ENCODE assay signal across 12 cellular contexts in the genomic region with DNA sequence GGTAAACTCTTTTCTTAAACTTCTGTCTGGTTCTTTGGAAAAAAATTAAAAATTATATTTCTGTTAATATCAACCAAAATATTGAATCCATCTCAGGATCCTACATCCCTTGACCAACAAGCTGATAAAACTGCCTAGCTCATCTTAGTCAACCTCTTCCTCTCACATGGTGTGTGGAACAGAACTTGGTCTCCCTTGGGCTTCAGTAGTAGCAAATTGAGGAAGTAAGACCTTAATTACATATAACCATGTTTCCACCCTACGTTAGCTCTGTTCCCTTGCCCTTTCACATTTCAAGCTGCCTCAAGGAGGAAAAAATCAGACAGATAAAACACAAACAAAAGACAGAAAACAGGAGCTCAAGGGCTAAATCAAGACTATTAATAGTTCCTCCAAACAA.
DNase-seq lines count a peak whose midpoint lies in the region; ATAC-seq and TF ChIP-seq lines count a peak whose summit lies in the region.
"Had no signal": no experiment of that assay in that cellular context is flagged by ENCODE, and none has a peak within 500 bp of the region (broad histone marks: within the 10 kb centered on the region; RNA-seq: fewer than 3 reads in every experiment).

No MANE protein-coding gene starts in this region.

- ATAC-seq in GM18868 (IDR thresholded peaks at IDR 0.05; ENCODE audit: unreplicated experiment) (peak; percentile 94), HG02588 (IDR thresholded peaks at IDR 0.05; ENCODE audit: unreplicated experiment) (peak; percentile 95), memory B cell (ENCODE audit: low read depth) (peak; percentile 100)

- TF ChIP-seq CTCF in HL-60 (IDR thresholded peaks at IDR 0.05; ENCODE audit: insufficient read depth, low read length): no peak

- H3K36me3 Mint-ChIP-seq in memory B cell: no peaks in the 10 kb centered on the region
- H3K36me3 Mint-ChIP-seq in CD4-positive, alpha-beta memory T cell: no peaks in the 10 kb centered on the region

- POLR2A ChIA-PET in CD4-positive, alpha-beta memory T cell (lab: Charles Lee; ENCODE audit: partially characterized antibody): no interaction called here

- H3K36me3 ChIP-seq in CD4-positive, alpha-beta memory T cell (ENCODE audit: insufficient read depth, low read length): no peaks in the 10 kb centered on the region

- no peak overlapping the region for H3K4me3 Mint-ChIP-seq in memory B cell
- H3K4me3 Mint-ChIP-seq in CD4-positive, alpha-beta memory T cell: no peak overlapping the region
- H3K4me3 Mint-ChIP-seq: T-helper 1 cell treated with Interleukin-12 subunit alpha and Interleukin-12 subunit beta and Interleukin-4 antibody, amounts not matched to agents 30 μg/mL and 1 μg/mL, for 36 hours had no signal

- no peak overlapping the region for H3K4me3 ChIP-seq in HL-60 (replicated peaks; ENCODE audit: insufficient read depth, low read length)
- H3K4me3 ChIP-seq in CD4-positive, alpha-beta memory T cell (ENCODE audit: low read length in 2 of 2): no peak overlapping the region

- peak; percentile 1 to 19 for DNase-seq in HL-60 (ENCODE audit: low read depth in 1 of 2, low spot score in 1 of 2)
- peak in 1 of 2 donors; percentile 28 for DNase-seq in memory B cell (ENCODE audit: low spot score in 2 of 2)
- no peak for DNase-seq in COR-L47 (lab: John Stamatoyannopoulos, UW)
- no peak for DNase-seq in T-helper 1 cell
- no peak for DNase-seq in SHP77 treated with DMSO at 0.1 percent for 48 hours (lab: John Stamatoyannopoulos, UW)
- no peak for DNase-seq in CD4-positive, alpha-beta memory T cell
- DNase-seq: dermis blood vessel endothelial cell, DND-41, NCI-H187 had no signal

- H3K27ac Mint-ChIP-seq in memory B cell: no peak overlapping the region
- no peak overlapping the region for H3K27ac Mint-ChIP-seq in CD4-positive, alpha-beta memory T cell
- H3K27ac Mint-ChIP-seq: T-helper 1 cell treated with Interleukin-12 subunit alpha and Interleukin-12 subunit beta and Interleukin-4 antibody, amounts not matched to agents 30 μg/mL and 1 μg/mL, for 36 hours had no signal

- H3K4me1 Mint-ChIP-seq in memory B cell: peaks cover 10% of the 10 kb centered on the region
- H3K4me1 Mint-ChIP-seq in CD4-positive, alpha-beta memory T cell: peaks cover 0 to 7% (median 0%) of the 10 kb centered on the region in 4 donors

- intact Hi-C loops in CD4-positive, alpha-beta memory T cell (cut with micrococcal nuclease): no loop called here

- peaks cover 4% of the 10 kb centered on the region for H3K27me3 ChIP-seq in HL-60 (ENCODE audit: insufficient read depth, poor library complexity, severe bottlenecking)
- H3K27me3 ChIP-seq in CD4-positive, alpha-beta memory T cell (ENCODE audit: insufficient read depth, low read length): no peaks in the 10 kb centered on the region

- no peak overlapping the region for H3K27ac ChIP-seq in HL-60 (replicated peaks)
- no peak overlapping the region for H3K27ac ChIP-seq in CD4-positive, alpha-beta memory T cell (ENCODE audit: low read depth, low read length)

- H3K4me1 ChIP-seq in CD4-positive, alpha-beta memory T cell (ENCODE audit: insufficient read depth, low read length): no peaks in the 10 kb centered on the region

- H3K9me3 ChIP-seq in CD4-positive, alpha-beta memory T cell (ENCODE audit: control insufficient read depth in 1 of 2, low read length in 2 of 2): peaks cover 0 to 3% of the 10 kb centered on the region in 2 donors

- H3K27me3 Mint-ChIP-seq in memory B cell: peaks cover 10% of the 10 kb centered on the region
- peaks cover 6 to 7% of the 10 kb centered on the region in 2 donors for H3K27me3 Mint-ChIP-seq in CD4-positive, alpha-beta memory T cell

- no peaks in the 10 kb centered on the region for H3K9me3 Mint-ChIP-seq in memory B cell
- H3K9me3 Mint-ChIP-seq in CD4-positive, alpha-beta memory T cell: no peaks in the 10 kb centered on the region
- H3K9me3 Mint-ChIP-seq: T-helper 1 cell treated with Interleukin-12 subunit alpha and Interleukin-12 subunit beta and Interleukin-4 antibody, amounts not matched to agents 30 μg/mL and 1 μg/mL, for 36 hours had no signal

- CTCF ChIA-PET in CD4-positive, alpha-beta memory T cell (lab: Charles Lee; ENCODE audit: partially characterized antibody): no interaction called here

Comparison
In these comparisons a context has a peak if more than half of its experiments do, and no peak if none do; other contexts are left out.
1. DNase-seq: peak in HL-60 (2 of 2); none in COR-L47 (single experiment), T-helper 1 cell (0 of 5), SHP77 treated with DMSO at 0.1 percent for 48 hours (single experiment) and CD4-positive, alpha-beta memory T cell (0 of 5).
2. Peak in every context shown above with its lines, with median percentiles within 50 percentile points of each other: ATAC-seq.